8 cellular contexts compared by ENCODE assay signal in the genomic region with DNA sequence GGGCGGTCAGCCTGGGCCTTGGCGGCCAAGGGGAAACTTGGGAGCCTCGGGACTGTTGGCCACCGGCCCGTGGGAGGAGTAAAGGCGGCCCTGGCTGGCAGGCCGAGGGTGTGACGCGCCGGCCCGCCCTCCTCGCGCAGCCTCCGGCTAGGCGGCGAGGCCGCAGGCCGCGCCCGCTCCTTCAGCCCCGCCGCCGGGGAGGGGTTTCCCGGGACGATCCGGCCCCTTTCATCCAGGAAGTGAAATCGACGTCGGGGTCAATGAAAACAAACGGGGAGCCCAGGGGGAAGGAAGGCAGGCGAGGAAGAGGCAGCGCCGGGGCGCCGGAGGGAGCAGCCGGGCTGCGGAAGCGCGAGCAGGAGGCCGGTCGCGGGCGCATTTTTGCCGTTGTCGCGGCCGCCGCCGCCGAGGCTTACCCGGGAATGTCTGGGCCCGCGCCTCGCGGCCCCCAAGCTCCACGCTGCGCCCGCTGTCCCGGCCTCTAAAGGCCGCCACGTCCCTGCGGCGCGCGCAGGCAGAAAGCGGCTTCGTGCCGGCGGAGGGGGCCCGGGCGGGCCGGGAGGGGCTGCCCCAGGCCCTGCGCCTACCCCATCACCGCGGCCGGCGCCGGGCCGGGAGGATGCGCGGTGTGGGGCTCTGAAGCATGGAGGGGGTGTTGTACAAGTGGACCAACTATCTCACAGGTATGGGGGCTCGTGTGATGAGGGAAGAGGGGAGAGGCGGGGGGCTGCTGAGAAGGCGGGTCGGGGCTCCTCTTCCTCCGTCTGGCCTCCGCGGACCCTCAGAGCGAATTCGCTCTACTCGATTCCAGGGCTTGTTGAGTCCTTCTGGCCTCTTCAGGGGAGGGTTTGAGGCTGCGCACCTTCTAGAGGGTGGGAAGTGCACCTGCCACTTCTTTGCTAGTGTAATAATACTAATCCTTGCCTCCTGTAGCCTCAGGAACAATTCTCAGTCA. TPM values are rescaled to one million over a fixed set of nuclear protein-coding genes. Genes with fewer than 3 reads are reported as not detected.
DNase-seq lines count a peak whose midpoint lies in the region; ATAC-seq and TF ChIP-seq lines count a peak whose summit lies in the region.

A gene (plus strand): TSS at position 231 of the 955 bp plus-strand sequence. CDS start 413 bp downstream, at position 644.

- peaks cover 45% of the 10 kb centered on the region for H3K4me1 Mint-ChIP-seq in activated T-cell treated with anti-CD3 and anti-CD28 coated beads, Interleukin-2, amount 50 U/mL, for 4 hours (ENCODE audit: low read depth)

- CTCF ChIA-PET in Panc1 (lab: Charles Lee): no interaction called here

- H3K36me3 ChIP-seq in Panc1 (ENCODE audit: control insufficient read depth, insufficient read depth, low read length): no peaks in the 10 kb centered on the region
- H3K36me3 ChIP-seq in muscle layer of duodenum (ENCODE audit: control insufficient read depth in 1 of 2, insufficient read depth in 2 of 2, low read length in 2 of 2): peaks cover 0 to 3% of the 10 kb centered on the region in 2 donors

- no peak for TF ChIP-seq EP300 in Ishikawa (IDR thresholded peaks at IDR 0.05; ENCODE audit: borderline replicate concordance)

- peak within 1 kb of the TSS; percentile 97 for H3K4me3 Mint-ChIP-seq in activated T-cell treated with anti-CD3 and anti-CD28 coated beads, Interleukin-2, amount 50 U/mL, for 4 hours

- in situ Hi-C loops in Panc1 (cut with HindIII; ENCODE audit: low pct_unique_long_range_greater_than_20kb, low sequenced_read_pairs): no loop called here

- H3K27me3 ChIP-seq in Panc1 (ENCODE audit: control insufficient read depth, insufficient read depth, low read length) (no peaks in the 10 kb centered on the region), muscle layer of duodenum (ENCODE audit: low read depth, low read length) (no peaks in the 10 kb centered on the region)

- H3K9me3 ChIP-seq in Panc1 (ENCODE audit: control insufficient read depth, insufficient read depth, low read depth, low read length): no peaks in the 10 kb centered on the region
- H3K9me3 ChIP-seq in muscle layer of duodenum (ENCODE audit: control insufficient read depth in 1 of 2, low read length in 2 of 2): no peaks in the 10 kb centered on the region

- peaks cover 25% of the 10 kb centered on the region for H3K4me1 ChIP-seq in Panc1 (ENCODE audit: control insufficient read depth, insufficient read depth, low read length)
- peaks cover 20 to 53% of the 10 kb centered on the region in 2 donors for H3K4me1 ChIP-seq in muscle layer of duodenum (ENCODE audit: control insufficient read depth in 1 of 2, insufficient read depth in 2 of 2, low read length in 2 of 2)

- no peak for TF ChIP-seq RAD21 in Ishikawa (IDR thresholded peaks at IDR 0.05; ENCODE audit: low read depth)

- no TSS peak for BruUV-seq in Panc1 (replicated peaks; lab: Mats Ljungman, UMichigan)

- POLR2A ChIA-PET in Panc1 (lab: Charles Lee): interaction anchor here (0.7 kb wide), 1 partner anchor 102 kb away, joined by 3 read pairs; no protein-coding TSS in a partner anchor

- DNase-seq in DMS53 (lab: John Stamatoyannopoulos, UW) (peak; percentile 100), Panc1 (ENCODE audit: low read depth, low spot score) (no peak)
- DNase-seq in activated T-cell treated with anti-CD3 and anti-CD28 coated beads, Interleukin-2, amount 50 U/mL, for 4 hours: peak; percentile 66
- DNase-seq in stimulated activated CD8-positive, alpha-beta memory T cell treated with anti-CD3 and anti-CD28 coated beads, Interleukin-7, amount 100 ng/mL, for 4 hours (ENCODE audit: low read depth in 2 of 2): peak; percentile 55 to 68

- peaks cover 6% of the 10 kb centered on the region for H3K36me3 Mint-ChIP-seq in activated T-cell treated with anti-CD3 and anti-CD28 coated beads, Interleukin-2, amount 50 U/mL, for 4 hours (ENCODE audit: insufficient read depth)

- no peaks in the 10 kb centered on the region for H3K9me3 Mint-ChIP-seq in activated T-cell treated with anti-CD3 and anti-CD28 coated beads, Interleukin-2, amount 50 U/mL, for 4 hours

- intact Hi-C loops in Panc1 (cut with micrococcal nuclease; ENCODE audit: unreplicated experiment): no loop called here

- TF ChIP-seq CTCF in Panc1 (IDR thresholded peaks at IDR 0.05): no peak

- H3K4me3 ChIP-seq in Panc1 (ENCODE audit: low read depth in 2 of 2, low read length in 2 of 2) (peak within 1 kb of the TSS; percentile 71 to 89), muscle layer of duodenum (ENCODE audit: low read depth in 1 of 2, low read length in 2 of 2) (peak within 1 kb of the TSS; percentile 72 to 84)

- H3K27me3 Mint-ChIP-seq in activated T-cell treated with anti-CD3 and anti-CD28 coated beads, Interleukin-2, amount 50 U/mL, for 4 hours (ENCODE audit: low read depth): no peaks in the 10 kb centered on the region

- ATAC-seq in GM21619 (IDR thresholded peaks at IDR 0.05; ENCODE audit: unreplicated experiment) (peak; percentile 61), Panc1 (peak; percentile 94), esophagus mucosa (peak; percentile 94)
- ATAC-seq in activated T-cell treated with anti-CD3 and anti-CD28 coated beads, Interleukin-2, amount 50 U/mL, for 4 hours: peak; percentile 72 to 82

- H3K27ac ChIP-seq in Panc1 (ENCODE audit: low read length) (peak within 1 kb of the TSS; percentile 84), muscle layer of duodenum (ENCODE audit: low read length) (peak within 1 kb of the TSS; percentile 92)

TF ChIP-seq in Ishikawa, 13 proteins besides CTCF, POLR2A, EP300 and RAD21:
- TF ChIP-seq FOXM1 (IDR thresholded peaks at IDR 0.05; ENCODE audit: borderline replicate concordance, low read depth) (no peak), CEBPB (IDR thresholded peaks at IDR 0.05) (no peak), TAF1 (IDR thresholded peaks at IDR 0.05; ENCODE audit: low read depth) (peak; percentile 48; the same call in 1 of the 2 replicates), ZBTB7A (IDR thresholded peaks at IDR 0.05; ENCODE audit: low read depth) (peak; percentile 53; the same call in 1 of the 2 replicates), CREB1 (IDR thresholded peaks at IDR 0.05; ENCODE audit: low read depth) (no peak), EGR1 (IDR thresholded peaks at IDR 0.05) (no peak), TCF12 (IDR thresholded peaks at IDR 0.05; ENCODE audit: low read depth) (no peak; the same call in 1 of the 2 replicates), YY1 (IDR thresholded peaks at IDR 0.05; ENCODE audit: low read depth) (peak; percentile 21; the same call in 1 of the 2 replicates), TEAD4 (IDR thresholded peaks at IDR 0.05) (no peak), NFIC (IDR thresholded peaks at IDR 0.05) (peak; percentile 52)
- TF ChIP-seq, protein P1, sequence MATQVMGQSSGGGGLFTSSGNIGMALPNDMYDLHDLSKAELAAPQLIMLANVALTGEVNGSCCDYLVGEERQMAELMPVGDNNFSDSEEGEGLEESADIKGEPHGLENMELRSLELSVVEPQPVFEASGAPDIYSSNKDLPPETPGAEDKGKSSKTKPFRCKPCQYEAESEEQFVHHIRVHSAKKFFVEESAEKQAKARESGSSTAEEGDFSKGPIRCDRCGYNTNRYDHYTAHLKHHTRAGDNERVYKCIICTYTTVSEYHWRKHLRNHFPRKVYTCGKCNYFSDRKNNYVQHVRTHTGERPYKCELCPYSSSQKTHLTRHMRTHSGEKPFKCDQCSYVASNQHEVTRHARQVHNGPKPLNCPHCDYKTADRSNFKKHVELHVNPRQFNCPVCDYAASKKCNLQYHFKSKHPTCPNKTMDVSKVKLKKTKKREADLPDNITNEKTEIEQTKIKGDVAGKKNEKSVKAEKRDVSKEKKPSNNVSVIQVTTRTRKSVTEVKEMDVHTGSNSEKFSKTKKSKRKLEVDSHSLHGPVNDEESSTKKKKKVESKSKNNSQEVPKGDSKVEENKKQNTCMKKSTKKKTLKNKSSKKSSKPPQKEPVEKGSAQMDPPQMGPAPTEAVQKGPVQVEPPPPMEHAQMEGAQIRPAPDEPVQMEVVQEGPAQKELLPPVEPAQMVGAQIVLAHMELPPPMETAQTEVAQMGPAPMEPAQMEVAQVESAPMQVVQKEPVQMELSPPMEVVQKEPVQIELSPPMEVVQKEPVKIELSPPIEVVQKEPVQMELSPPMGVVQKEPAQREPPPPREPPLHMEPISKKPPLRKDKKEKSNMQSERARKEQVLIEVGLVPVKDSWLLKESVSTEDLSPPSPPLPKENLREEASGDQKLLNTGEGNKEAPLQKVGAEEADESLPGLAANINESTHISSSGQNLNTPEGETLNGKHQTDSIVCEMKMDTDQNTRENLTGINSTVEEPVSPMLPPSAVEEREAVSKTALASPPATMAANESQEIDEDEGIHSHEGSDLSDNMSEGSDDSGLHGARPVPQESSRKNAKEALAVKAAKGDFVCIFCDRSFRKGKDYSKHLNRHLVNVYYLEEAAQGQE (IDR thresholded peaks at IDR 0.05; ENCODE audit: low read depth): no peak
- TF ChIP-seq, protein P2, sequence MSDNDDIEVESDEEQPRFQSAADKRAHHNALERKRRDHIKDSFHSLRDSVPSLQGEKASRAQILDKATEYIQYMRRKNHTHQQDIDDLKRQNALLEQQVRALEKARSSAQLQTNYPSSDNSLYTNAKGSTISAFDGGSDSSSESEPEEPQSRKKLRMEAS (IDR thresholded peaks at IDR 0.05): no peak; the same call in 1 of the 2 replicates
- TF ChIP-seq, protein P3, sequence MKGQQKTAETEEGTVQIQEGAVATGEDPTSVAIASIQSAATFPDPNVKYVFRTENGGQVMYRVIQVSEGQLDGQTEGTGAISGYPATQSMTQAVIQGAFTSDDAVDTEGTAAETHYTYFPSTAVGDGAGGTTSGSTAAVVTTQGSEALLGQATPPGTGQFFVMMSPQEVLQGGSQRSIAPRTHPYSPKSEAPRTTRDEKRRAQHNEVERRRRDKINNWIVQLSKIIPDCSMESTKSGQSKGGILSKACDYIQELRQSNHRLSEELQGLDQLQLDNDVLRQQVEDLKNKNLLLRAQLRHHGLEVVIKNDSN (IDR thresholded peaks at IDR 0.05): no peak

RNA-seq across cellular contexts. Expression of the gene that starts here (rescaled TPM):
- total RNA-seq in Panc1 (2021; ENCODE audit: unreplicated experiment) (30.5 TPM), esophagus mucosa (10.7 TPM)
- 14.1 TPM for polyA plus RNA-seq in Panc1 (2012; ENCODE audit: insufficient read length)
- 10 to 100 TPM; 24.8 to 28.1 (median 26.6) TPM for total RNA-seq in activated T-cell treated with anti-CD3 and anti-CD28 coated beads, Interleukin-2, amount 50 U/mL, for 4 hours
